15 cellular contexts compared by ENCODE assay signal in genomic region chr1:71835442-71835813, GRCh38.
DNase-seq lines count a peak whose midpoint lies in the region; ATAC-seq lines count a peak whose summit lies in the region.
"Had no signal": no experiment of that assay in that cellular context is flagged by ENCODE, and none has a peak within 500 bp of the region (broad histone marks: within the 10 kb centered on the region; RNA-seq: fewer than 3 reads in every experiment).

No MANE protein-coding gene starts in this region.

- H3K27ac Mint-ChIP-seq in naive B cell = peak overlapping the region in 1 of 6 donors; percentile 93
- H3K27ac Mint-ChIP-seq: activated naive CD4-positive, alpha-beta T cell treated with anti-CD3 and anti-CD28 coated beads, Interleukin-2, amount 50 U/mL, for 24 hours had no signal

- H3K27me3 ChIP-seq in Karpas-422 (ENCODE audit: low read length) = no peaks in the 10 kb centered on the region
- H3K27me3 ChIP-seq: BLaER1 had no signal

- H2AFZ ChIP-seq in Karpas-422 (ENCODE audit: low read length) = no peak overlapping the region
- H2AFZ ChIP-seq: PC-9 had no signal

- ATAC-seq in GM19035 (IDR thresholded peaks at IDR 0.05; ENCODE audit: unreplicated experiment) (peak; percentile 69), HG02588 (IDR thresholded peaks at IDR 0.05; ENCODE audit: unreplicated experiment) (peak; percentile 90), HG03159 (IDR thresholded peaks at IDR 0.05; ENCODE audit: unreplicated experiment) (peak; percentile 91), naive B cell (ENCODE audit: low read depth in 2 of 2) (peak; percentile 30 to 55)

- no peak overlapping the region for H3K27ac ChIP-seq in Karpas-422 (ENCODE audit: low read length)
- H3K27ac ChIP-seq: BLaER1, PC-9 had no signal

- no peaks in the 10 kb centered on the region for H4K20me1 ChIP-seq in Karpas-422 (ENCODE audit: insufficient read depth, low read depth, low read length)
- H4K20me1 ChIP-seq: BLaER1 had no signal

- no peaks in the 10 kb centered on the region for H3K4me1 ChIP-seq in Karpas-422 (ENCODE audit: low read length)

- peaks cover 10% of the 10 kb centered on the region for H3K9me3 ChIP-seq in Karpas-422 (ENCODE audit: low read length)
- H3K9me3 ChIP-seq: BLaER1 had no signal

- no peaks in the 10 kb centered on the region for H3K9me2 ChIP-seq in Karpas-422 (replicated peaks; ENCODE audit: insufficient read depth, low read length)

- DNase-seq in naive B cell = peak; percentile 11
- DNase-seq in Karpas-422 = no peak
- no peak for DNase-seq in pons (ENCODE audit: low spot score)
- DNase-seq in NCI-H2227 treated with DMSO at 0.1 percent for 48 hours (lab: John Stamatoyannopoulos, UW) = no peak
- DNase-seq: foreskin melanocyte, H7, mesendoderm, NCI-H226, PC-9, SW 1271 had no signal

- H3K36me3 Mint-ChIP-seq in naive B cell = no peaks in the 10 kb centered on the region
- H3K36me3 Mint-ChIP-seq: activated naive CD4-positive, alpha-beta T cell treated with anti-CD3 and anti-CD28 coated beads, Interleukin-2, amount 50 U/mL, for 24 hours had no signal

- H3K36me3 ChIP-seq in Karpas-422 (ENCODE audit: insufficient read depth, low read length) = no peaks in the 10 kb centered on the region
- H3K36me3 ChIP-seq: BLaER1 had no signal

- H3K4me1 Mint-ChIP-seq in naive B cell = peaks cover 0 to 9% (median 6%) of the 10 kb centered on the region in 3 donors
- H3K4me1 Mint-ChIP-seq: activated naive CD4-positive, alpha-beta T cell treated with anti-CD3 and anti-CD28 coated beads, Interleukin-2, amount 50 U/mL, for 24 hours had no signal

- no peaks in the 10 kb centered on the region for H3K79me2 ChIP-seq in Karpas-422 (ENCODE audit: low read length)

- H3K4me3 Mint-ChIP-seq in naive B cell = peak overlapping the region in 1 of 8 donors; percentile 63
- H3K4me3 Mint-ChIP-seq: activated naive CD4-positive, alpha-beta T cell treated with anti-CD3 and anti-CD28 coated beads, Interleukin-2, amount 50 U/mL, for 24 hours had no signal

- H3K4me3 ChIP-seq in Karpas-422 (ENCODE audit: low read length) = no peak overlapping the region
- H3K4me3 ChIP-seq: BLaER1, PC-9 had no signal

- H3K4me2 ChIP-seq in Karpas-422 (ENCODE audit: low read depth, low read length, poor library complexity, severe bottlenecking) = no peak overlapping the region
- H3K4me2 ChIP-seq: BLaER1, PC-9 had no signal

- H3K27me3 Mint-ChIP-seq in naive B cell = no peaks in the 10 kb centered on the region
- H3K27me3 Mint-ChIP-seq: activated naive CD4-positive, alpha-beta T cell treated with anti-CD3 and anti-CD28 coated beads, Interleukin-2, amount 50 U/mL, for 24 hours had no signal

- no peak overlapping the region for H3K9ac ChIP-seq in Karpas-422 (ENCODE audit: low read length)
- H3K9ac ChIP-seq: BLaER1 had no signal

- no peaks in the 10 kb centered on the region for H3K9me3 Mint-ChIP-seq in naive B cell
- H3K9me3 Mint-ChIP-seq: activated naive CD4-positive, alpha-beta T cell treated with anti-CD3 and anti-CD28 coated beads, Interleukin-2, amount 50 U/mL, for 24 hours had no signal
